ENCODE assay signal across 8 cellular contexts in the genomic region with DNA sequence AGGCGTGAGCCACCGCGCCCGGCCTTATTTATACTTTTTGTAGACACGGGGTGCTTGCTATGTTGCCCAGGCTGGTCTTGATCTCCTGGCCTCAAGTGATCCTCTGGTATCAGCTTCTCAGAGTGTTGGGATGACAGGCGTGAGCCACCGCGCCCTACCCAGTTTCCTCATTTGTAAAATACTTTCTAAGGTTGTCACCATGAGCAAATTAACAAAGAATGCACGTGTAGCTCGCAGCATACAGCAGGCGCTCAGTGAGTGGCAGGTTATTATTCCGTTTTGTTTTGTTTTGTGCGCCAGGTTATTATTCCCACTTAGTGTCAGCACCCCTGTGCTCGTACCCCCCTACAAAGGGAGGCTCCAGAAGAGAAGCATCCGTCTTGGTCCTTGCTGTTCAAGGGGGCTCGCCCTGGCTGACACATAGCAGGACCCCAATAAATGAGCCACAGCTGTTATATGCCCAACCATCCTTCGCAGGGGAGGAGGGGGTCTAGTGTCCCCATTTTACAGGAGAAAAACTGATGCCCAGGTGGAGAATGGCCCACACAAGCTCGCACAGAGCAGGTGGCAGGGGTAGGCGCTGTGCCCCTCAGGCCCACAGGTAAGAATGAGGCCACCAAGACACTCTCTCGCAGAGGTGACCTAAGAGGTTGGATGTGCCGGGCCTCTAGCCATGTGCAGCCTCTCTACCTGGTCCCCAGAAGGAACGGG. TPM values are rescaled to one million over a fixed set of nuclear protein-coding genes. Genes with fewer than 3 reads are reported as not detected.
DNase-seq lines count a peak whose midpoint lies in the region; ATAC-seq, FAIRE-seq and TF ChIP-seq lines count a peak whose summit lies in the region.

No MANE protein-coding gene starts in this region.

- H3K27ac ChIP-seq in HepG2 (ENCODE audit: extremely low read length, insufficient read depth, low read length) (peak overlapping the region; percentile 83), uterus (peak overlapping the region; percentile 86 to 93)

- peaks cover 43% of the 10 kb centered on the region for H3K4me1 Mint-ChIP-seq in activated naive CD8-positive, alpha-beta T cell treated with anti-CD3 and anti-CD28 coated beads, Interleukin-2, amount 50 U/mL, for 24 hours

- 10% methylated on average over 18 of the region's 22 CpGs for WGBS in HepG2 (ENCODE audit: low lambda C conversion rate)

- no peak for FAIRE-seq in HepG2 (lab: Jason Lieb, UNC)

- H3K9me3 ChIP-seq in HepG2 (ENCODE audit: low read length): no peaks in the 10 kb centered on the region
- no peaks in the 10 kb centered on the region for H3K9me3 ChIP-seq in uterus

- peak overlapping the region; percentile 62 for H3K27ac Mint-ChIP-seq in activated naive CD8-positive, alpha-beta T cell treated with anti-CD3 and anti-CD28 coated beads, Interleukin-2, amount 50 U/mL, for 24 hours

- H3K4me3 ChIP-seq in AG04449 (ENCODE audit: low read depth, low read length) (peak overlapping the region; percentile 93), HepG2 (replicated peaks in 1 of 3; ENCODE audit: insufficient read depth in 1 of 3, low read depth in 2 of 3, low read length in 3 of 3) (peak overlapping the region; percentile 75 to 82 (median 81)), uterus (peak overlapping the region; percentile 73 to 88)

- in situ Hi-C loops in HepG2 (cut with HindIII; ENCODE audit: extremely low pct_ligation_motif_present, low pct_unique_long_range_greater_than_20kb): loop anchor here (5.0 kb wide), 1 partner anchor 37 kb away; no protein-coding TSS in a partner anchor

- H3K9ac ChIP-seq in HepG2 (ENCODE audit: insufficient read depth, low read depth, low read length): peak overlapping the region; percentile 80

- peaks cover 8% of the 10 kb centered on the region; the same call in 1 of the 2 replicates for H4K20me1 ChIP-seq in HepG2 (ENCODE audit: insufficient read depth, low read length)

- no peaks in the 10 kb centered on the region for H3K27me3 Mint-ChIP-seq in activated naive CD8-positive, alpha-beta T cell treated with anti-CD3 and anti-CD28 coated beads, Interleukin-2, amount 50 U/mL, for 24 hours

- POLR2A ChIA-PET in AG04449 (lab: Yijun Ruan, JAX): interaction anchor here (0.7 kb wide), 1 partner anchor 33 kb away, joined by 3 read pairs; no protein-coding TSS in a partner anchor
- POLR2A ChIA-PET in HepG2 (lab: Yijun Ruan, JAX): interaction anchor here (0.7 to 2.7 kb wide), 8 partner anchors 8 to 117 kb away, joined by 3 to 7 read pairs (median 4); a partner anchor contains a TSS

- BruUV-seq in HepG2 (replicated peaks; lab: Mats Ljungman, UMichigan): no TSS peak

- TF ChIP-seq CTCF in AG04449 (IDR thresholded peaks at IDR 0.05; ENCODE audit: insufficient read depth, low read length, missing control alignments) (no peak), HepG2 (CRISPR knock-in tag; IDR thresholded peaks at IDR 0.05) (no peak), uterus (IDR thresholded peaks at IDR 0.05) (no peak)

- H2AFZ ChIP-seq in HepG2 (ENCODE audit: low read length): peak overlapping the region; percentile 23

- ATAC-seq in HG02981 (IDR thresholded peaks at IDR 0.05; ENCODE audit: unreplicated experiment): peak; percentile 2
- ATAC-seq in activated naive CD8-positive, alpha-beta T cell treated with anti-CD3 and anti-CD28 coated beads, Interleukin-2, amount 50 U/mL, for 24 hours: no peak
- ATAC-seq in HepG2: peak; percentile 7
- ATAC-seq in HG02884 (IDR thresholded peaks at IDR 0.05; ENCODE audit: unreplicated experiment): no peak
- no peak for ATAC-seq in GM19351 (IDR thresholded peaks at IDR 0.05; ENCODE audit: unreplicated experiment)

- no peak; a peak in 1 of 4 replicates for TF ChIP-seq POLR2A in HepG2 (IDR thresholded peaks at IDR 0.05; ENCODE audit: insufficient read depth in 1 of 2, low read depth in 2 of 2, low read length in 2 of 2)
- no peak for TF ChIP-seq POLR2A in uterus (IDR thresholded peaks at IDR 0.05)

- H3K27me3 ChIP-seq in HepG2 (ENCODE audit: control insufficient read depth in 1 of 2, insufficient read depth in 2 of 2, low read length in 2 of 2) (no peaks in the 10 kb centered on the region; a peak in 1 of 5 replicates), uterus (no peaks in the 10 kb centered on the region)

- DNase-seq in AG04449 (ENCODE audit: low read depth, low spot score) (no peak), HepG2 (ENCODE audit: low spot score) (peak; percentile 34), uterus (no peak)
- DNase-seq in activated naive CD8-positive, alpha-beta T cell treated with anti-CD3 and anti-CD28 coated beads, Interleukin-2, amount 50 U/mL, for 24 hours: no peak
- no peak for DNase-seq in activated effector memory CD4-positive, alpha-beta T cell treated with anti-CD3 and anti-CD28 coated beads, Interleukin-2, amount 50 U/mL, for 16 hours

- peaks cover 4% of the 10 kb centered on the region for H3K36me3 Mint-ChIP-seq in activated naive CD8-positive, alpha-beta T cell treated with anti-CD3 and anti-CD28 coated beads, Interleukin-2, amount 50 U/mL, for 24 hours (ENCODE audit: low read depth)

- CTCF ChIA-PET in AG04449 (lab: Yijun Ruan, JAX): interaction anchor here (4.7 kb wide), 1 partner anchor 11 kb away, joined by 25 read pairs; no protein-coding TSS in a partner anchor
- CTCF ChIA-PET in HepG2 (lab: Yijun Ruan, JAX; ENCODE audit: low intra/inter-chr PET ratio, low total read pairs): no interaction called here

- no peak for TF ChIP-seq RAD21 in HepG2 (CRISPR knock-in tag; IDR thresholded peaks at IDR 0.05)

- peaks cover 30% of the 10 kb centered on the region for H3K79me2 ChIP-seq in HepG2 (ENCODE audit: insufficient read depth, low read length)

- H3K4me3 Mint-ChIP-seq in activated naive CD8-positive, alpha-beta T cell treated with anti-CD3 and anti-CD28 coated beads, Interleukin-2, amount 50 U/mL, for 24 hours: peak overlapping the region; percentile 78

- H3K9me3 Mint-ChIP-seq in activated naive CD8-positive, alpha-beta T cell treated with anti-CD3 and anti-CD28 coated beads, Interleukin-2, amount 50 U/mL, for 24 hours: no peaks in the 10 kb centered on the region

- H3K4me1 ChIP-seq in HepG2 (ENCODE audit: insufficient read depth, low read length): peaks cover 34% of the 10 kb centered on the region
- H3K4me1 ChIP-seq in uterus: peaks cover 0 to 35% of the 10 kb centered on the region in 2 donors

- peaks cover 7 to 34% of the 10 kb centered on the region in 2 experiments; a peak in 4 of 5 replicates for H3K36me3 ChIP-seq in HepG2 (replicated peaks in 1 of 2; ENCODE audit: control insufficient read depth in 1 of 2, insufficient read depth in 2 of 2, low read length in 2 of 2)
- H3K36me3 ChIP-seq in uterus: no peaks in the 10 kb centered on the region

- intact Hi-C loops in HepG2 (cut with micrococcal nuclease; ENCODE audit: unreplicated experiment) (loop anchor here (5.0 kb wide), 1 partner anchor 58 kb away; a partner anchor contains a TSS), uterus (cut with DNase I; ENCODE audit: low total_unique reads) (no loop called here)

- H3K4me2 ChIP-seq in HepG2 (ENCODE audit: low read depth, low read length): peak overlapping the region; percentile 97

- TF ChIP-seq EP300 in HepG2 (IDR thresholded peaks at IDR 0.05; ENCODE audit: low read depth in 2 of 2, low read length in 2 of 2) (no peak), HepG2 (CRISPR knock-in tag; IDR thresholded peaks at IDR 0.05; ENCODE audit: borderline replicate concordance) (no peak)

RNA-seq across cellular contexts. Expression of a gene that starts 0.7 kb away (rescaled TPM):
- total RNA-seq in HepG2 (2016; rRNA removed; fragmentation: Illumina TruSeq; extraction: Trizol): 8.0 and 8.2 TPM in 2 replicates
- 1.4 and 1.9 TPM in 2 replicates for total RNA-seq in HepG2 (2016; cell fraction: cytosol; rRNA removed; fragmentation: Illumina TruSeq; extraction: Trizol; ENCODE audit: low read depth)
- 6.8 and 9.6 TPM in 2 replicates for total RNA-seq in HepG2 (2016; cell fraction: insoluble cytoplasmic fraction; rRNA removed; fragmentation: Illumina TruSeq; extraction: Trizol)
- 2.5 and 2.9 TPM in 2 replicates for total RNA-seq in HepG2 (2016; cell fraction: membrane; rRNA removed; fragmentation: Illumina TruSeq; extraction: Trizol)
- 11.8 and 12.5 TPM in 2 replicates for total RNA-seq in HepG2 (2016; cell fraction: nucleus; rRNA removed; fragmentation: Illumina TruSeq; extraction: Trizol)
- 6.0 and 9.5 TPM in 2 replicates for polyA plus RNA-seq in HepG2 (2011; rRNA removed)
- polyA plus RNA-seq in HepG2 (2011; cell fraction: cytosol; rRNA removed): 10.8 and 16.3 TPM in 2 replicates
- polyA plus RNA-seq in HepG2 (2011; cell fraction: nucleus; rRNA removed): 40.2 and 48.1 TPM in 2 replicates
- 4.3 and 5.9 TPM in 2 replicates for polyA plus RNA-seq in HepG2 (2012)
- 0.40 and 0.46 TPM in 2 replicates for polyA plus RNA-seq in HepG2 (2016; cell fraction: cytosol; fragmentation: Illumina TruSeq; extraction: Trizol; ENCODE audit: low read depth)
- polyA plus RNA-seq in HepG2 (2016; cell fraction: insoluble cytoplasmic fraction; fragmentation: Illumina TruSeq; extraction: Trizol; ENCODE audit: low read depth): 3.5 and 3.7 TPM in 2 replicates
- polyA plus RNA-seq in HepG2 (2016; cell fraction: membrane; fragmentation: Illumina TruSeq; extraction: Trizol; ENCODE audit: low read depth): 1.1 and 1.2 TPM in 2 replicates
- polyA plus RNA-seq in HepG2 (2016; cell fraction: nucleus; fragmentation: Illumina TruSeq; extraction: Trizol; ENCODE audit: insufficient read depth, low read depth): 8.4 and 11.9 TPM in 2 replicates
- polyA minus RNA-seq in HepG2 (2011; rRNA and poly(A)+ RNA removed; ENCODE audit: low replicate concordance): 12.7 and 29.1 TPM in 2 replicates
- 7.4 and 9.1 TPM in 2 replicates for polyA minus RNA-seq in HepG2 (2011; cell fraction: cytosol; rRNA and poly(A)+ RNA removed)
- polyA minus RNA-seq in HepG2 (2011; cell fraction: nucleus; rRNA and poly(A)+ RNA removed): 18.0 and 20.5 TPM in 2 replicates
- 10 to 100 TPM; 12.8 to 34.5 (median 18.1) TPM for total RNA-seq in uterus

RNA-seq across cellular contexts. Expression of a gene that starts 1.2 kb away (rescaled TPM):
- total RNA-seq in HepG2 (2016; rRNA removed; fragmentation: Illumina TruSeq; extraction: Trizol) (130 and 135 TPM in 2 replicates), uterus (100 to 1,000 TPM in 3 of 4 donors, 10 to 100 TPM in 1; 93.0 to 307 (median 144) TPM)
- 20.5 and 23.1 TPM in 2 replicates for total RNA-seq in HepG2 (2016; cell fraction: cytosol; rRNA removed; fragmentation: Illumina TruSeq; extraction: Trizol; ENCODE audit: low read depth)
- total RNA-seq in HepG2 (2016; cell fraction: insoluble cytoplasmic fraction; rRNA removed; fragmentation: Illumina TruSeq; extraction: Trizol): 123 and 124 TPM in 2 replicates
- total RNA-seq in HepG2 (2016; cell fraction: membrane; rRNA removed; fragmentation: Illumina TruSeq; extraction: Trizol): 56.6 and 58.5 TPM in 2 replicates
- total RNA-seq in HepG2 (2016; cell fraction: nucleus; rRNA removed; fragmentation: Illumina TruSeq; extraction: Trizol): 79.3 and 83.0 TPM in 2 replicates
- 303 and 324 TPM in 2 replicates for polyA plus RNA-seq in HepG2 (2011; rRNA removed)
- 189 and 265 TPM in 2 replicates for polyA plus RNA-seq in HepG2 (2011; cell fraction: cytosol; rRNA removed)
- 685 and 845 TPM in 2 replicates for polyA plus RNA-seq in HepG2 (2011; cell fraction: nucleus; rRNA removed)
- 108 and 130 TPM in 2 replicates for polyA plus RNA-seq in HepG2 (2012)
- polyA plus RNA-seq in HepG2 (2016; cell fraction: cytosol; fragmentation: Illumina TruSeq; extraction: Trizol; ENCODE audit: low read depth): 15.6 and 17.4 TPM in 2 replicates
- 140 and 172 TPM in 2 replicates for polyA plus RNA-seq in HepG2 (2016; cell fraction: insoluble cytoplasmic fraction; fragmentation: Illumina TruSeq; extraction: Trizol; ENCODE audit: low read depth)
- 37.0 and 39.8 TPM in 2 replicates for polyA plus RNA-seq in HepG2 (2016; cell fraction: membrane; fragmentation: Illumina TruSeq; extraction: Trizol; ENCODE audit: low read depth)
- 198 and 202 TPM in 2 replicates for polyA plus RNA-seq in HepG2 (2016; cell fraction: nucleus; fragmentation: Illumina TruSeq; extraction: Trizol; ENCODE audit: insufficient read depth, low read depth)
- 413 and 442 TPM in 2 replicates for polyA minus RNA-seq in HepG2 (2011; rRNA and poly(A)+ RNA removed; ENCODE audit: low replicate concordance)
- 159 and 175 TPM in 2 replicates for polyA minus RNA-seq in HepG2 (2011; cell fraction: cytosol; rRNA and poly(A)+ RNA removed)
- polyA minus RNA-seq in HepG2 (2011; cell fraction: nucleus; rRNA and poly(A)+ RNA removed): 95.7 and 108 TPM in 2 replicates

RNA-seq across cellular contexts. Expression of a gene that starts 34.3 kb away (rescaled TPM):
- 15.3 and 19.7 TPM in 2 replicates for total RNA-seq in HepG2 (2016; rRNA removed; fragmentation: Illumina TruSeq; extraction: Trizol)
- total RNA-seq in HepG2 (2016; cell fraction: cytosol; rRNA removed; fragmentation: Illumina TruSeq; extraction: Trizol; ENCODE audit: low read depth): 2.3 and 2.6 TPM in 2 replicates
- 15.3 and 17.1 TPM in 2 replicates for total RNA-seq in HepG2 (2016; cell fraction: insoluble cytoplasmic fraction; rRNA removed; fragmentation: Illumina TruSeq; extraction: Trizol)
- total RNA-seq in HepG2 (2016; cell fraction: membrane; rRNA removed; fragmentation: Illumina TruSeq; extraction: Trizol): 8.6 and 9.8 TPM in 2 replicates
- 8.6 and 10.2 TPM in 2 replicates for total RNA-seq in HepG2 (2016; cell fraction: nucleus; rRNA removed; fragmentation: Illumina TruSeq; extraction: Trizol)
- polyA plus RNA-seq in HepG2 (2011; rRNA removed): 15.0 and 18.8 TPM in 2 replicates
- 10.4 and 17.8 TPM in 2 replicates for polyA plus RNA-seq in HepG2 (2011; cell fraction: cytosol; rRNA removed)
- polyA plus RNA-seq in HepG2 (2011; cell fraction: nucleus; rRNA removed): 32.9 and 37.7 TPM in 2 replicates
- polyA plus RNA-seq in HepG2 (2012): 7.1 and 9.0 TPM in 2 replicates
- 1.6 and 1.8 TPM in 2 replicates for polyA plus RNA-seq in HepG2 (2016; cell fraction: cytosol; fragmentation: Illumina TruSeq; extraction: Trizol; ENCODE audit: low read depth)
- polyA plus RNA-seq in HepG2 (2016; cell fraction: insoluble cytoplasmic fraction; fragmentation: Illumina TruSeq; extraction: Trizol; ENCODE audit: low read depth): 13.7 and 17.7 TPM in 2 replicates
- 5.4 and 6.6 TPM in 2 replicates for polyA plus RNA-seq in HepG2 (2016; cell fraction: membrane; fragmentation: Illumina TruSeq; extraction: Trizol; ENCODE audit: low read depth)
- polyA plus RNA-seq in HepG2 (2016; cell fraction: nucleus; fragmentation: Illumina TruSeq; extraction: Trizol; ENCODE audit: insufficient read depth, low read depth): 15.0 and 16.9 TPM in 2 replicates
- 19.0 and 51.1 TPM in 2 replicates for polyA minus RNA-seq in HepG2 (2011; rRNA and poly(A)+ RNA removed; ENCODE audit: low replicate concordance)
- polyA minus RNA-seq in HepG2 (2011; cell fraction: cytosol; rRNA and poly(A)+ RNA removed): 11.7 and 14.3 TPM in 2 replicates
- 8.6 and 10.4 TPM in 2 replicates for polyA minus RNA-seq in HepG2 (2011; cell fraction: nucleus; rRNA and poly(A)+ RNA removed)
- 10 to 100 TPM in 3 of 4 donors, 1 to 10 TPM in 1; 7.6 to 72.0 (median 23.1) TPM for total RNA-seq in uterus

RNA-seq across cellular contexts. Expression of a gene that starts 55.0 kb away (rescaled TPM):
- total RNA-seq in HepG2 (2016; rRNA removed; fragmentation: Illumina TruSeq; extraction: Trizol): 30.7 and 36.8 TPM in 2 replicates
- 13.1 and 14.9 TPM in 2 replicates for total RNA-seq in HepG2 (2016; cell fraction: cytosol; rRNA removed; fragmentation: Illumina TruSeq; extraction: Trizol; ENCODE audit: low read depth)
- 27.4 and 35.0 TPM in 2 replicates for total RNA-seq in HepG2 (2016; cell fraction: insoluble cytoplasmic fraction; rRNA removed; fragmentation: Illumina TruSeq; extraction: Trizol)
- total RNA-seq in HepG2 (2016; cell fraction: membrane; rRNA removed; fragmentation: Illumina TruSeq; extraction: Trizol): 17.3 and 17.9 TPM in 2 replicates
- total RNA-seq in HepG2 (2016; cell fraction: nucleus; rRNA removed; fragmentation: Illumina TruSeq; extraction: Trizol): 42.4 and 45.8 TPM in 2 replicates
- polyA plus RNA-seq in HepG2 (2011; rRNA removed): 15.4 and 16.9 TPM in 2 replicates
- 9.1 and 10.4 TPM in 2 replicates for polyA plus RNA-seq in HepG2 (2011; cell fraction: cytosol; rRNA removed)
- 19.7 and 20.7 TPM in 2 replicates for polyA plus RNA-seq in HepG2 (2011; cell fraction: nucleus; rRNA removed)
- 15.1 and 17.3 TPM in 2 replicates for polyA plus RNA-seq in HepG2 (2012)
- 2.3 and 2.6 TPM in 2 replicates for polyA plus RNA-seq in HepG2 (2016; cell fraction: cytosol; fragmentation: Illumina TruSeq; extraction: Trizol; ENCODE audit: low read depth)
- 21.2 and 22.7 TPM in 2 replicates for polyA plus RNA-seq in HepG2 (2016; cell fraction: insoluble cytoplasmic fraction; fragmentation: Illumina TruSeq; extraction: Trizol; ENCODE audit: low read depth)
- 6.3 and 6.6 TPM in 2 replicates for polyA plus RNA-seq in HepG2 (2016; cell fraction: membrane; fragmentation: Illumina TruSeq; extraction: Trizol; ENCODE audit: low read depth)
- polyA plus RNA-seq in HepG2 (2016; cell fraction: nucleus; fragmentation: Illumina TruSeq; extraction: Trizol; ENCODE audit: insufficient read depth, low read depth): 55.0 and 64.3 TPM in 2 replicates
- polyA minus RNA-seq in HepG2 (2011; rRNA and poly(A)+ RNA removed; ENCODE audit: low replicate concordance): 49.6 and 93.1 TPM in 2 replicates
- 17.6 TPM in 2 replicates for polyA minus RNA-seq in HepG2 (2011; cell fraction: cytosol; rRNA and poly(A)+ RNA removed)
- polyA minus RNA-seq in HepG2 (2011; cell fraction: nucleus; rRNA and poly(A)+ RNA removed): 46.6 and 52.9 TPM in 2 replicates
- total RNA-seq in uterus: 10 to 100 TPM; 28.9 to 89.7 (median 63.4) TPM

RNA-seq across cellular contexts. Expression of a gene that starts 55.3 kb away (rescaled TPM):
- total RNA-seq in HepG2 (2016; rRNA removed; fragmentation: Illumina TruSeq; extraction: Trizol): 11.8 and 16.6 TPM in 2 replicates
- total RNA-seq in HepG2 (2016; cell fraction: cytosol; rRNA removed; fragmentation: Illumina TruSeq; extraction: Trizol; ENCODE audit: low read depth): 1.3 and 1.4 TPM in 2 replicates
- total RNA-seq in HepG2 (2016; cell fraction: insoluble cytoplasmic fraction; rRNA removed; fragmentation: Illumina TruSeq; extraction: Trizol): 11.9 and 13.2 TPM in 2 replicates
- total RNA-seq in HepG2 (2016; cell fraction: membrane; rRNA removed; fragmentation: Illumina TruSeq; extraction: Trizol): 6.2 and 6.5 TPM in 2 replicates
- total RNA-seq in HepG2 (2016; cell fraction: nucleus; rRNA removed; fragmentation: Illumina TruSeq; extraction: Trizol): 11.0 and 13.5 TPM in 2 replicates
- 7.6 and 7.7 TPM in 2 replicates for polyA plus RNA-seq in HepG2 (2011; rRNA removed)
- polyA plus RNA-seq in HepG2 (2011; cell fraction: cytosol; rRNA removed): 5.1 and 5.4 TPM in 2 replicates
- polyA plus RNA-seq in HepG2 (2011; cell fraction: nucleus; rRNA removed): 12.3 and 12.5 TPM in 2 replicates
- 7.5 and 8.8 TPM in 2 replicates for polyA plus RNA-seq in HepG2 (2012)
- polyA plus RNA-seq in HepG2 (2016; cell fraction: cytosol; fragmentation: Illumina TruSeq; extraction: Trizol; ENCODE audit: low read depth): 0.59 and 0.60 TPM in 2 replicates
- polyA plus RNA-seq in HepG2 (2016; cell fraction: insoluble cytoplasmic fraction; fragmentation: Illumina TruSeq; extraction: Trizol; ENCODE audit: low read depth): 7.3 and 9.5 TPM in 2 replicates
- 1.6 and 1.8 TPM in 2 replicates for polyA plus RNA-seq in HepG2 (2016; cell fraction: membrane; fragmentation: Illumina TruSeq; extraction: Trizol; ENCODE audit: low read depth)
- 14.1 and 15.0 TPM in 2 replicates for polyA plus RNA-seq in HepG2 (2016; cell fraction: nucleus; fragmentation: Illumina TruSeq; extraction: Trizol; ENCODE audit: insufficient read depth, low read depth)
- 14.3 and 17.2 TPM in 2 replicates for polyA minus RNA-seq in HepG2 (2011; rRNA and poly(A)+ RNA removed; ENCODE audit: low replicate concordance)
- polyA minus RNA-seq in HepG2 (2011; cell fraction: cytosol; rRNA and poly(A)+ RNA removed): 7.2 and 9.1 TPM in 2 replicates
- polyA minus RNA-seq in HepG2 (2011; cell fraction: nucleus; rRNA and poly(A)+ RNA removed): 17.6 and 19.5 TPM in 2 replicates
- 10 to 100 TPM in 2 of 4 donors, 1 to 10 TPM in 2; 3.6 to 16.2 (median 10.1) TPM for total RNA-seq in uterus

Comparison
In these comparisons a context has a peak if more than half of its experiments do, and no peak if none do; other contexts are left out.
1. ATAC-seq: peak in HG02981 (single experiment) and HepG2 (single experiment); none in activated naive CD8-positive, alpha-beta T cell treated with anti-CD3 and anti-CD28 coated beads, Interleukin-2, amount 50 U/mL, for 24 hours (single experiment), HG02884 (single experiment) and GM19351 (single experiment).
2. Peak in every context shown above with its lines, with median percentiles within 50 percentile points of each other: H3K4me3 ChIP-seq.